Comparison of ENCODE assay signal across 8 cellular contexts in the genomic region with DNA sequence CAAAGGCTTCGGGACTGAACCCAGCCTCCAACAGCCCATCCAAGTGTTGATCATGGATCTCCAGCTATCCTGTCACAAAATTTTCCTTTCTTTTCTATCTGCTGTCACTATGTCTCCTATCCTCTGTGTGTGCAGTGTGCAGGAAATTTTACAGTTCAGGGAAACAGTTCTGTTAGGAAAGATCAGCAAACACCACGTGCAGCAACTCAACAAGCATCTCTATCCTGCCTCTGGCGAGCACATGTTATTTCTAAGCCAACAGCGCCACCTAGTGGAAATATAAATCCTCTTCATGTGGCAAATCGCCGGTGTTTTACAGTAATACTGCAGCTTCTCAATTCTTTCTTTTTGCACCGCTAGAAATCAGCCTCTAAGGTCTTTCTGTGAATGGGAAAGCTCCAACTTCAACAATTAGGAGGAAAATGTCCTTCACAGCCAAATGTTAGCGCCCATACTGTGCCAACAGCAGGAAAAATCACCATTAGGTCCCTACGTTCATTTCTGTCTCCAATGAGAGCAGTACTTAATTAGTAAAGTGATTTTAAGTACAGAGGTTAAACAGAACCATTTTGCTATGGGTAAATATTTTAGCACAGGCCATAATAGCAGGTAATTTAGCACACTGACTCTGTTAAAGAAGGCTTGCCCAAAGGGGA. TPM values are rescaled to one million over a fixed set of nuclear protein-coding genes. Genes with fewer than 3 reads are reported as not detected.
A peak's percentile ranks its signal among the peaks of the same experiment; 100 is the strongest.
DNase-seq lines count a peak whose midpoint lies in the region; ATAC-seq and TF ChIP-seq lines count a peak whose summit lies in the region.

No MANE protein-coding gene starts in this region.

- H3K4me1 Mint-ChIP-seq in CD8-positive, alpha-beta T cell (ENCODE audit: low read depth): no peaks in the 10 kb centered on the region
- H3K4me1 Mint-ChIP-seq in naive B cell: peaks cover 0 to 6% (median 4%) of the 10 kb centered on the region in 3 donors

- no peak overlapping the region for H3K4me3 Mint-ChIP-seq in CD8-positive, alpha-beta T cell
- no peak overlapping the region for H3K4me3 Mint-ChIP-seq in naive B cell

- H3K27ac Mint-ChIP-seq in CD8-positive, alpha-beta T cell: no peak overlapping the region
- H3K27ac Mint-ChIP-seq in naive B cell: peak overlapping the region in 1 of 6 donors; percentile 13

- intact Hi-C loops in CD8-positive, alpha-beta T cell (cut with DNase I, micrococcal nuclease): loop anchor here (1.0 to 10.0 kb wide), 3 partner anchors 36 to 668 kb away; partner anchors contain the start of genes SCGB2B2 (in 1 of the 2) and ZNF302 (in 1 of the 2)
- intact Hi-C loops in testis (cut with DNase I; ENCODE audit: low total_unique reads): no loop called here

- no peak overlapping the region for H3K4me3 ChIP-seq in CD8-positive, alpha-beta T cell (ENCODE audit: low read depth, low read length)
- no peak overlapping the region for H3K4me3 ChIP-seq in HL-60 (replicated peaks; ENCODE audit: insufficient read depth, low read length)
- no peak overlapping the region for H3K4me3 ChIP-seq in epithelial cell of proximal tubule (ENCODE audit: low read depth, low read length)
- no peak overlapping the region for H3K4me3 ChIP-seq in testis

- POLR2A ChIA-PET in CD8-positive, alpha-beta T cell (lab: Charles Lee): interaction anchor here (0.8 kb wide), 1 partner anchor 935 kb away, joined by 3 read pairs; no protein-coding TSS in a partner anchor

- peak; percentile 49 for ATAC-seq in CD8-positive, alpha-beta T cell
- peak; percentile 67 to 68 for ATAC-seq in naive B cell (ENCODE audit: low read depth in 2 of 2)
- no peak for ATAC-seq in HG03280 (IDR thresholded peaks at IDR 0.05; ENCODE audit: unreplicated experiment)

- H3K27me3 ChIP-seq in CD8-positive, alpha-beta T cell (ENCODE audit: insufficient read depth, low read length): no peaks in the 10 kb centered on the region
- H3K27me3 ChIP-seq in HL-60 (ENCODE audit: insufficient read depth, poor library complexity, severe bottlenecking): no peaks in the 10 kb centered on the region
- H3K27me3 ChIP-seq in testis: no peaks in the 10 kb centered on the region

- no peaks in the 10 kb centered on the region for H3K36me3 ChIP-seq in CD8-positive, alpha-beta T cell (ENCODE audit: insufficient read depth, low read length)
- no peaks in the 10 kb centered on the region for H3K36me3 ChIP-seq in testis (ENCODE audit: low read depth, missing control alignments)

- no peaks in the 10 kb centered on the region for H3K36me3 Mint-ChIP-seq in CD8-positive, alpha-beta T cell
- H3K36me3 Mint-ChIP-seq in naive B cell: peaks cover 4 to 16% of the 10 kb centered on the region in 2 donors

- CTCF ChIA-PET in CD8-positive, alpha-beta T cell (lab: Charles Lee): interaction anchor here (0.6 to 9.3 kb wide), 25 partner anchors 8 to 383 kb away, joined by 3 to 177 read pairs (median 3); partner anchors contain the start of gene ZNF302

- 18 to 20% methylated on average over 9 of the region's 9 CpGs for WGBS in testis, 2 donors

- H3K9me3 Mint-ChIP-seq in CD8-positive, alpha-beta T cell: peaks cover 18% of the 10 kb centered on the region
- peaks cover 0 to 35% (median 23%) of the 10 kb centered on the region in 7 donors for H3K9me3 Mint-ChIP-seq in naive B cell

- H3K27ac ChIP-seq in CD8-positive, alpha-beta T cell (ENCODE audit: low read depth, low read length): no peak overlapping the region
- H3K27ac ChIP-seq in HL-60 (replicated peaks) (no peak overlapping the region), testis (no peak overlapping the region)

- no peaks in the 10 kb centered on the region for H3K4me1 ChIP-seq in CD8-positive, alpha-beta T cell (ENCODE audit: insufficient read depth, low read length)
- H3K4me1 ChIP-seq in testis: no peaks in the 10 kb centered on the region

- H3K9me3 ChIP-seq in CD8-positive, alpha-beta T cell (ENCODE audit: low read length): no peaks in the 10 kb centered on the region
- H3K9me3 ChIP-seq in testis: no peaks in the 10 kb centered on the region

- H3K27me3 Mint-ChIP-seq in CD8-positive, alpha-beta T cell (ENCODE audit: low read depth): peaks cover 35% of the 10 kb centered on the region
- H3K27me3 Mint-ChIP-seq in naive B cell: peaks cover 20 to 57% (median 40%) of the 10 kb centered on the region in 3 donors

- peak; percentile 11 to 69 (median 48) for DNase-seq in CD8-positive, alpha-beta T cell
- DNase-seq in HL-60 (ENCODE audit: low read depth in 1 of 2, low spot score in 1 of 2) (peak; percentile 38 to 67), NCI-H526 (lab: John Stamatoyannopoulos, UW) (peak; percentile 92 to 97), epithelial cell of proximal tubule (ENCODE audit: low read depth) (peak; percentile 38), naive B cell (peak; percentile 63), testis (peak; percentile 71)
- DNase-seq in activated CD4-positive, alpha-beta T cell treated with anti-CD3 and anti-CD28 coated beads, Interleukin-2, amount 50 U/mL, for 1 hour: peak; percentile 39

- no peak for TF ChIP-seq POLR2A in testis (IDR thresholded peaks at IDR 0.05)

- TF ChIP-seq CTCF in CD8-positive, alpha-beta T cell (IDR thresholded peaks at IDR 0.05): peak; percentile 81
- TF ChIP-seq CTCF in HL-60 (IDR thresholded peaks at IDR 0.05; ENCODE audit: insufficient read depth, low read length) (peak; percentile 53), epithelial cell of proximal tubule (conservative IDR thresholded peaks at IDR 0.05; ENCODE audit: low read depth, low read length) (peak; percentile 65), testis (IDR thresholded peaks at IDR 0.05) (peak; percentile 86 to 95 (median 89))

RNA-seq across cellular contexts. Expression of gene ZNF181, which starts 21.3 kb away (rescaled TPM):
- 1 to 10 TPM; 1.5 to 1.7 TPM for total RNA-seq in CD8-positive, alpha-beta T cell
- total RNA-seq in epithelial cell of proximal tubule: 5.1 and 5.6 TPM in 2 replicates
- 10 to 100 TPM; 17.3 to 37.6 (median 33.7) TPM for polyA plus RNA-seq in naive B cell (ENCODE audit: low read depth in 6 of 6)
- 10 to 100 TPM; 16.1 to 18.5 TPM for total RNA-seq in testis
- polyA plus RNA-seq in testis (ENCODE audit: insufficient read depth, low read depth, low replicate concordance): 10.7 TPM

RNA-seq across cellular contexts. Expression of gene ZNF302, which starts 35.3 kb away (rescaled TPM):
- total RNA-seq in CD8-positive, alpha-beta T cell: 10 to 100 TPM in 1 of 2 experiments, 1 to 10 TPM in 1; 8.0 to 10.5 TPM
- total RNA-seq in epithelial cell of proximal tubule: 5.9 and 10.5 TPM in 2 replicates
- 10 to 100 TPM; 15.8 to 25.0 (median 22.8) TPM for polyA plus RNA-seq in naive B cell (ENCODE audit: low read depth in 6 of 6)
- 10 to 100 TPM; 36.7 to 50.8 TPM for total RNA-seq in testis
- polyA plus RNA-seq in testis (ENCODE audit: insufficient read depth, low read depth, low replicate concordance): 24.1 TPM

RNA-seq across cellular contexts. Expression of gene SCGB2B2, which starts 35.8 kb away (rescaled TPM):
- 1 to 10 TPM in 1 of 2 experiments, under 1 TPM in 1; 0.44 to 1.2 TPM for total RNA-seq in CD8-positive, alpha-beta T cell
- total RNA-seq in epithelial cell of proximal tubule (not detected in 2 replicates), testis (1 to 10 TPM; 3.3 to 4.4 TPM)
- polyA plus RNA-seq in naive B cell (ENCODE audit: low read depth in 6 of 6) (not detected), testis (ENCODE audit: insufficient read depth, low read depth, low replicate concordance) (1.5 TPM)

Comparison
In these comparisons a context has a peak if more than half of its experiments do, and no peak if none do; other contexts are left out.
1. DNase-seq: peak in every context shown above with its lines; median percentile 94 in NCI-H526; 71 in testis; 63 in naive B cell; 52 in HL-60; 48 in CD8-positive, alpha-beta T cell; 39 in activated CD4-positive, alpha-beta T cell treated with anti-CD3 and anti-CD28 coated beads, Interleukin-2, amount 50 U/mL, for 1 hour; 38 in epithelial cell of proximal tubule.